Comparison of ENCODE assay signal across 8 cellular contexts in the genomic region with DNA sequence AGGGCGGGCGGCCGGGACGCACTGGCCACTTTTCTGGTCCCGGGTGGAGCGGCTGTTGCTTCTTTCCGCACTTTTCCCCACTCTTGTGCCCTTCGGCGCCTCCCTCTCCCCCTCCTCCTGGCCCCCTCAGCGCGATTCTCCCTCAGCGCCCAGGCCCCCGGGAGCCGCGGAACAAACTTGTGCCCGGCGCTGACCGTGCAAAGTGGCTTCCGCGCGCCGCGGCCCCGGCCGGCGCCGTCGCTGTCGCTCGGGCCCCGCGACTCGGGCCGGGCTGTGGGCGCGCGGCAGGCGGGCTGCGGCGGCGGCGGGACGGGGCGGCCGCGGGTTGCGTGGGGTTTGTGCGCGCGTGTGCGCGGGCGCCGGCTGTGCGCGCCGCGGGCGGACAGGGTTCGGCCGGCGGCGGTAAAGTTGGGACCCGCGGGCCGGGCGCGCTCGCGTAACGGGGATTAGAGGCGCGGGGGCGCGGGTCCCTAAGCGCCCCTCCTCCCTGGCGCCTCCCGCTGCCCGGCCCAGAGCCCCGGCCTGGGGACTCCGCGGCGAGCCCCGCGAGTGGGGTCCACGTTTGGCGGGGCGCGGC. TPM values are rescaled to one million over a fixed set of nuclear protein-coding genes. Genes with fewer than 3 reads are reported as not detected.
DNase-seq lines count a peak whose midpoint lies in the region; ATAC-seq and TF ChIP-seq lines count a peak whose summit lies in the region.

No MANE protein-coding gene starts in this region.

- H3K9me2 ChIP-seq in Loucy (replicated peaks; ENCODE audit: low read depth, low read length), result no peaks in the 10 kb centered on the region

- H3K79me2 ChIP-seq in Loucy (ENCODE audit: insufficient read depth, low read length), result peaks cover 70% of the 10 kb centered on the region

- H3K36me3 Mint-ChIP-seq in CD4-positive, CD25-positive, alpha-beta regulatory T cell, result no peaks in the 10 kb centered on the region

- peaks cover 30 to 50% (median 41%) of the 10 kb centered on the region in 4 donors for H3K4me1 Mint-ChIP-seq in CD4-positive, CD25-positive, alpha-beta regulatory T cell

- no peak for ATAC-seq in CD4-positive, CD25-positive, alpha-beta regulatory T cell (ENCODE audit: low read depth in 2 of 2)
- peak; percentile 1 for ATAC-seq in GM21423 (IDR thresholded peaks at IDR 0.05; ENCODE audit: unreplicated experiment)
- no peak for ATAC-seq in thoracic aorta (ENCODE audit: insufficient number of reproducible peaks, low FRiP score, low read depth)

- H3K4me3 ChIP-seq in CD4-positive, CD25-positive, alpha-beta regulatory T cell (ENCODE audit: low read depth, low read length), result no peak overlapping the region
- peak overlapping the region; percentile 86 for H3K4me3 ChIP-seq in Loucy (ENCODE audit: low read length, poor library complexity, severe bottlenecking)
- H3K4me3 ChIP-seq in breast epithelium, result peak overlapping the region; percentile 80 to 95 (median 85)
- peak overlapping the region; percentile 78 to 97 (median 82) for H3K4me3 ChIP-seq in liver (ENCODE audit: low read depth in 1 of 3, low read length in 3 of 3)
- peak overlapping the region; percentile 94 for H3K4me3 ChIP-seq in thoracic aorta

- no peaks in the 10 kb centered on the region for H3F3A ChIP-seq in Loucy (ENCODE audit: low read depth)

- under 1% methylated on average over 89 of the region's 89 CpGs for WGBS in liver

- no peaks in the 10 kb centered on the region for H3K27me3 ChIP-seq in CD4-positive, CD25-positive, alpha-beta regulatory T cell (ENCODE audit: control insufficient read depth, insufficient read depth, low read length)
- no peaks in the 10 kb centered on the region for H3K27me3 ChIP-seq in Loucy (ENCODE audit: insufficient read depth, low read length, poor library complexity, severe bottlenecking)
- H3K27me3 ChIP-seq in breast epithelium, result peaks cover 0 to 14% of the 10 kb centered on the region in 2 donors
- H3K27me3 ChIP-seq in liver (ENCODE audit: control insufficient read depth in 4 of 4, insufficient read depth in 4 of 4, low read length in 3 of 4), result no peaks in the 10 kb centered on the region
- H3K27me3 ChIP-seq in thoracic aorta (replicated peaks; ENCODE audit: insufficient read depth), result no peaks in the 10 kb centered on the region

- intact Hi-C loops in breast epithelium (cut with DNase I; ENCODE audit: low total_unique reads), result no loop called here

- peak overlapping the region; percentile 98 for H3K4me2 ChIP-seq in Loucy (ENCODE audit: low read depth, low read length, poor library complexity, severe bottlenecking)

- TF ChIP-seq CTCF in Loucy (conservative IDR thresholded peaks at IDR 0.05; ENCODE audit: low read length) (no peak), breast epithelium (IDR thresholded peaks at IDR 0.05) (no peak), liver (IDR thresholded peaks at IDR 0.05; ENCODE audit: low read depth, low read length, missing input control) (no peak), thoracic aorta (IDR thresholded peaks at IDR 0.05) (no peak)

- peaks cover 47% of the 10 kb centered on the region for H4K20me1 ChIP-seq in Loucy (ENCODE audit: insufficient read depth, low read length, poor library complexity, severe bottlenecking)

- peaks cover 4% of the 10 kb centered on the region for H3K27me3 Mint-ChIP-seq in CD4-positive, CD25-positive, alpha-beta regulatory T cell

- peaks cover 42% of the 10 kb centered on the region for H3K4me1 ChIP-seq in CD4-positive, CD25-positive, alpha-beta regulatory T cell (ENCODE audit: control insufficient read depth, insufficient read depth, low read length, poor library complexity, severe bottlenecking)
- H3K4me1 ChIP-seq in Loucy (ENCODE audit: insufficient read depth, low read length, poor library complexity, severe bottlenecking) (peaks cover 61% of the 10 kb centered on the region), breast epithelium (no peaks in the 10 kb centered on the region), liver (ENCODE audit: control insufficient read depth in 4 of 4, insufficient read depth in 4 of 4, low read length in 3 of 4) (peaks cover 0 to 15% (median 3%) of the 10 kb centered on the region in 4 donors), thoracic aorta (ENCODE audit: control insufficient read depth in 1 of 2, low read depth in 2 of 2) (peaks cover 12 to 38% of the 10 kb centered on the region in 2 donors)

- H3K27ac ChIP-seq in CD4-positive, CD25-positive, alpha-beta regulatory T cell (ENCODE audit: insufficient read depth, low read length, poor library complexity, severe bottlenecking), result peak overlapping the region; percentile 97
- H3K27ac ChIP-seq in breast epithelium (peak overlapping the region; percentile 88 to 95), liver (ENCODE audit: low read depth in 1 of 2, low read length in 2 of 2) (peak overlapping the region; percentile 97), thoracic aorta (peak overlapping the region; percentile 95 to 98)

- H3K27ac Mint-ChIP-seq in CD4-positive, CD25-positive, alpha-beta regulatory T cell, result peak overlapping the region in 2 of 3 donors; percentile 67 to 92

- no peak for TF ChIP-seq RAD21 in liver (IDR thresholded peaks at IDR 0.05)

- H3K9me3 Mint-ChIP-seq in CD4-positive, CD25-positive, alpha-beta regulatory T cell, result peaks cover 0 to 1% (median 0%) of the 10 kb centered on the region in 7 donors

- H3K9ac ChIP-seq in Loucy (ENCODE audit: low read depth, low read length, poor library complexity, severe bottlenecking) (peak overlapping the region; percentile 91), liver (ENCODE audit: low read depth in 1 of 2, low read length in 2 of 2) (peak overlapping the region; percentile 70 to 73)

- H3K4me3 Mint-ChIP-seq in CD4-positive, CD25-positive, alpha-beta regulatory T cell, result peak overlapping the region; percentile 96 to 100 (median 100)

- no peaks in the 10 kb centered on the region for H3K36me3 ChIP-seq in CD4-positive, CD25-positive, alpha-beta regulatory T cell (ENCODE audit: control insufficient read depth, insufficient read depth, low read length)
- H3K36me3 ChIP-seq in Loucy (ENCODE audit: insufficient read depth, low read length) (no peaks in the 10 kb centered on the region), breast epithelium (no peaks in the 10 kb centered on the region), liver (ENCODE audit: control insufficient read depth in 4 of 4, insufficient read depth in 3 of 4, low read depth in 1 of 4, low read length in 3 of 4) (no peaks in the 10 kb centered on the region), thoracic aorta (no peaks in the 10 kb centered on the region)

- TF ChIP-seq POLR2A in breast epithelium (IDR thresholded peaks at IDR 0.05), result no peak

- peak overlapping the region; percentile 81 for H2AFZ ChIP-seq in Loucy (ENCODE audit: low read length)

- H3K9me3 ChIP-seq in CD4-positive, CD25-positive, alpha-beta regulatory T cell (ENCODE audit: control insufficient read depth in 2 of 2, low read length in 2 of 2), result no peaks in the 10 kb centered on the region
- H3K9me3 ChIP-seq in Loucy (ENCODE audit: insufficient read depth, low read depth, low read length) (no peaks in the 10 kb centered on the region), breast epithelium (no peaks in the 10 kb centered on the region), liver (ENCODE audit: control insufficient read depth in 4 of 4, low read length in 3 of 4) (no peaks in the 10 kb centered on the region), thoracic aorta (no peaks in the 10 kb centered on the region)

- DNase-seq in CD4-positive, CD25-positive, alpha-beta regulatory T cell, result no peak
- DNase-seq in breast epithelium (ENCODE audit: low spot score in 2 of 2), result no peak
- no peak for DNase-seq in thoracic aorta (ENCODE audit: low spot score)
- no peak for DNase-seq in iPS-NIHi7 (ENCODE audit: extremely low spot score)
- DNase-seq in NCI-H2107 (lab: John Stamatoyannopoulos, UW), result no peak

TF ChIP-seq in liver, 16 proteins besides CTCF, POLR2A, EP300 and RAD21:
- TF ChIP-seq, protein P1, sequence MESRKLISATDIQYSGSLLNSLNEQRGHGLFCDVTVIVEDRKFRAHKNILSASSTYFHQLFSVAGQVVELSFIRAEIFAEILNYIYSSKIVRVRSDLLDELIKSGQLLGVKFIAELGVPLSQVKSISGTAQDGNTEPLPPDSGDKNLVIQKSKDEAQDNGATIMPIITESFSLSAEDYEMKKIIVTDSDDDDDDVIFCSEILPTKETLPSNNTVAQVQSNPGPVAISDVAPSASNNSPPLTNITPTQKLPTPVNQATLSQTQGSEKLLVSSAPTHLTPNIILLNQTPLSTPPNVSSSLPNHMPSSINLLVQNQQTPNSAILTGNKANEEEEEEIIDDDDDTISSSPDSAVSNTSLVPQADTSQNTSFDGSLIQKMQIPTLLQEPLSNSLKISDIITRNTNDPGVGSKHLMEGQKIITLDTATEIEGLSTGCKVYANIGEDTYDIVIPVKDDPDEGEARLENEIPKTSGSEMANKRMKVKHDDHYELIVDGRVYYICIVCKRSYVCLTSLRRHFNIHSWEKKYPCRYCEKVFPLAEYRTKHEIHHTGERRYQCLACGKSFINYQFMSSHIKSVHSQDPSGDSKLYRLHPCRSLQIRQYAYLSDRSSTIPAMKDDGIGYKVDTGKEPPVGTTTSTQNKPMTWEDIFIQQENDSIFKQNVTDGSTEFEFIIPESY (IDR thresholded peaks at IDR 0.05), result no peak
- TF ChIP-seq, protein P2, sequence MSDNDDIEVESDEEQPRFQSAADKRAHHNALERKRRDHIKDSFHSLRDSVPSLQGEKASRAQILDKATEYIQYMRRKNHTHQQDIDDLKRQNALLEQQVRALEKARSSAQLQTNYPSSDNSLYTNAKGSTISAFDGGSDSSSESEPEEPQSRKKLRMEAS (IDR thresholded peaks at IDR 0.05), result no peak
- no peak for TF ChIP-seq RXRA (IDR thresholded peaks at IDR 0.05)
- no peak for TF ChIP-seq GABPA (IDR thresholded peaks at IDR 0.05 in 1 of 2, conservative IDR thresholded peaks at IDR 0.05 in 1 of 2)
- TF ChIP-seq EGR1 (IDR thresholded peaks at IDR 0.05; ENCODE audit: low read depth in 2 of 2), result no peak
- TF ChIP-seq NR2F2 (IDR thresholded peaks at IDR 0.05), result no peak
- TF ChIP-seq FOXA2 (IDR thresholded peaks at IDR 0.05), result no peak
- no peak for TF ChIP-seq JUND (IDR thresholded peaks at IDR 0.05)
- TF ChIP-seq HNF4G (IDR thresholded peaks at IDR 0.05), result no peak
- no peak for TF ChIP-seq YY1 (IDR thresholded peaks at IDR 0.05)
- no peak for TF ChIP-seq TAF1 (conservative IDR thresholded peaks at IDR 0.05)

RNA-seq across cellular contexts. Expression of a gene that starts 0.7 kb away (rescaled TPM):
- total RNA-seq in CD4-positive, CD25-positive, alpha-beta regulatory T cell, result 150 TPM
- polyA plus RNA-seq in CD4-positive, CD25-positive, alpha-beta regulatory T cell, result 10 to 100 TPM; 26.2 to 40.2 (median 28.8) TPM
- 100 to 1,000 TPM in 1 of 3 donors, 10 to 100 TPM in 2; 28.2 to 113 (median 71.1) TPM for total RNA-seq in breast epithelium
- 10 to 100 TPM in 1 of 2 donors, 1 to 10 TPM in 1; 8.0 to 19.6 TPM for total RNA-seq in liver
- polyA plus RNA-seq in liver, result 1 to 10 TPM; 3.2 to 5.0 TPM
- total RNA-seq in thoracic aorta, result 100 to 1,000 TPM; 101 to 179 TPM
